Comparison of ENCODE assay signal across 9 cellular contexts in the genomic region with DNA sequence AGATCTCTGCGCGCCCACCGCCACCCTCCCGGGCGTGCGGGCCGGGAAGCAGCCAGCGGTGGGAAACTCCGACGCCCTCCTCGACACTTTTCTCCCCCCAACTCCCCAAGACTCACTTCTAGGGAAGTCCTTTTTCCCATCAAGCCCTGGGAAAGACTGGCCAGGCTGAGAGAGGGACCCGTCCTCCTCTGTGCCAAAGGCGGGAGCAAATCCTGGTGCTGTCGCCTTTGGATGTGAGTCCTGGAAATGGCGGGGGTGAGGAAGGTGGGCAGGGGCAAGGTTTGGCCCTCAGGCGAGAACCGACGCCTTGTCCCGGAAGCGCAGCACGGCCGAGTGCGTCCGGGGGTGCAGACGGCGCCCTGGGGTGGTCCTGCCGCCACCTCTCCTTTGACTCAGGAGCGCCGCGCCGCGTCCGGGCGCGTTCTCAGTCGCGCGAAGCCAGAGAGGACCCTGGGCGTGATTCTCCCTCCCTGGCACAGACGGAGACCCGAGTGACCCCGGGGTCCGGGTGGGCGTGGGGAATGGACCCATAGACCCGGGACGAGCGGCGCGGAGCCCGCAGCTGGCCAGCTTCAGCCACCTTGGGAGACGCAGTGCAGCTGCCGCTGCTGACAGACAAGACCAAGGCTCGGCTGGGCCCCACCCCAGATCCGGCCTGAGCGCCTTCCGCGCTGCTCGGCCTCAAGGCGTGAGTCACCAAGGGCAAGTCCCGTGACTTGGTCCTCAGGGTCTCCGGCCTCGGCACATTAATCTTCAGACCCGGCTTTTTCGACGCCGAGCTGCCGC. TPM values are rescaled to one million over a fixed set of nuclear protein-coding genes. Genes with fewer than 3 reads are reported as not detected.
DNase-seq lines count a peak whose midpoint lies in the region; ATAC-seq and TF ChIP-seq lines count a peak whose summit lies in the region.
"Had no signal": no experiment of that assay in that cellular context is flagged by ENCODE, and none has a peak within 500 bp of the region (broad histone marks: within the 10 kb centered on the region; RNA-seq: fewer than 3 reads in every experiment).

No MANE protein-coding gene starts in this region.

- H3K27ac Mint-ChIP-seq in effector memory CD8-positive, alpha-beta T cell: peak overlapping the region in 1 of 2 donors; percentile 77

- peak overlapping the region; percentile 89 to 96 for H3K18ac ChIP-seq in mesenchymal stem cell (ENCODE audit: low read depth in 1 of 2, low read length in 2 of 2)

- WGBS in mesenchymal stem cell: under 1% methylated on average over 56 of the region's 67 CpGs
- WGBS in testis, 2 donors: 1 to 3% methylated on average over 20 to 65 of the region's 67 CpGs

- H3K14ac ChIP-seq in mesenchymal stem cell (ENCODE audit: low read length in 2 of 2): peak overlapping the region in 1 of 2 experiments; percentile 82

- H4K91ac ChIP-seq in mesenchymal stem cell (ENCODE audit: low read length): peak overlapping the region; percentile 96

- no peak overlapping the region for H2AK5ac ChIP-seq in mesenchymal stem cell (ENCODE audit: low read length, severe bottlenecking)

- no peaks in the 10 kb centered on the region for H3K9me3 Mint-ChIP-seq in effector memory CD8-positive, alpha-beta T cell

- H2BK120ac ChIP-seq in mesenchymal stem cell (ENCODE audit: low read depth, low read length): peak overlapping the region; percentile 99

- peak overlapping the region in 1 of 2 experiments; percentile 46 for H2BK12ac ChIP-seq in mesenchymal stem cell (ENCODE audit: low read length in 2 of 2)

- peak overlapping the region; percentile 96 for H3K9ac ChIP-seq in mesenchymal stem cell (ENCODE audit: low read length)

- peak overlapping the region; percentile 97 for H2BK15ac ChIP-seq in mesenchymal stem cell (ENCODE audit: low read depth, poor library complexity, severe bottlenecking)

- no peak for TF ChIP-seq POLR2A in testis (IDR thresholded peaks at IDR 0.05)

- H3K4me1 ChIP-seq in mesenchymal stem cell (ENCODE audit: control insufficient read depth, insufficient read depth, low read depth, low read length) (peaks cover 63% of the 10 kb centered on the region), testis (peaks cover 13% of the 10 kb centered on the region)

- H3K23ac ChIP-seq in mesenchymal stem cell (ENCODE audit: low read length in 2 of 2): no peak overlapping the region

- H3K4me3 ChIP-seq in AG10803 (ENCODE audit: low read length) (peak overlapping the region; percentile 78), mesenchymal stem cell (ENCODE audit: insufficient read depth in 1 of 2, low read depth in 1 of 2, low read length in 2 of 2) (peak overlapping the region; percentile 64 to 90), testis (peak overlapping the region; percentile 39 to 51)
- H3K4me3 ChIP-seq: PC-9 had no signal

- intact Hi-C loops in testis (cut with DNase I; ENCODE audit: low total_unique reads): no loop called here

- H3K9me3 ChIP-seq in mesenchymal stem cell (ENCODE audit: control insufficient read depth, low read length) (no peaks in the 10 kb centered on the region), testis (no peaks in the 10 kb centered on the region)

- TF ChIP-seq CTCF in AG10803 (conservative IDR thresholded peaks at IDR 0.05; ENCODE audit: low read length) (peak; percentile 35; the same call in 1 of the 2 replicates), testis (IDR thresholded peaks at IDR 0.05) (no peak)

- H3K36me3 Mint-ChIP-seq in effector memory CD8-positive, alpha-beta T cell (ENCODE audit: insufficient read depth): peaks cover 33% of the 10 kb centered on the region

- peak overlapping the region; percentile 69 to 77 for H3K4me3 Mint-ChIP-seq in effector memory CD8-positive, alpha-beta T cell

- H3K27me3 Mint-ChIP-seq in effector memory CD8-positive, alpha-beta T cell: peaks cover 6 to 63% of the 10 kb centered on the region in 2 donors

- peak overlapping the region; percentile 90 to 97 for H3K4ac ChIP-seq in mesenchymal stem cell (ENCODE audit: low read depth in 1 of 2, low read length in 2 of 2)

- H3K79me1 ChIP-seq in mesenchymal stem cell (replicated peaks; ENCODE audit: low read length, poor library complexity, severe bottlenecking): peaks cover 16% of the 10 kb centered on the region

- peak overlapping the region; percentile 61 for H4K8ac ChIP-seq in mesenchymal stem cell (ENCODE audit: low read length)

- H3K36me3 ChIP-seq in mesenchymal stem cell (ENCODE audit: control insufficient read depth in 1 of 2, insufficient read depth in 2 of 2, low read depth in 1 of 2, low read length in 2 of 2) (peaks cover 15 to 19% of the 10 kb centered on the region in 2 experiments), testis (ENCODE audit: low read depth, missing control alignments) (peaks cover 4% of the 10 kb centered on the region)

- H3K27me3 ChIP-seq in mesenchymal stem cell (ENCODE audit: control insufficient read depth in 1 of 2, insufficient read depth in 1 of 2, low read length in 2 of 2): peaks cover 0 to 42% of the 10 kb centered on the region in 2 experiments
- no peaks in the 10 kb centered on the region for H3K27me3 ChIP-seq in testis

- DNase-seq in AG10803 (ENCODE audit: low read depth) (peak; percentile 83), UCSD-AML1 (lab: John Stamatoyannopoulos, UW; ENCODE audit: unreplicated experiment) (peak; percentile 86), mesenchymal stem cell (peak; percentile 88), testis (peak; percentile 64), NCI-H2107 treated with DMSO at 0.1 percent for 48 hours (lab: John Stamatoyannopoulos, UW; ENCODE audit: unreplicated experiment) (no peak)
- DNase-seq in effector memory CD8-positive, alpha-beta T cell: peak in 1 of 3 experiments; percentile 32

- H3K27ac ChIP-seq in mesenchymal stem cell (ENCODE audit: low read length, poor library complexity, severe bottlenecking): no peak overlapping the region
- no peak overlapping the region for H3K27ac ChIP-seq in testis
- H3K27ac ChIP-seq: PC-9 had no signal

- peak overlapping the region; percentile 98 for H3K4me2 ChIP-seq in mesenchymal stem cell (ENCODE audit: low read length, poor library complexity, severe bottlenecking)
- H3K4me2 ChIP-seq: PC-9 had no signal

- H2AFZ ChIP-seq in mesenchymal stem cell (ENCODE audit: low read depth, low read length): peak overlapping the region; percentile 67
- H2AFZ ChIP-seq: PC-9 had no signal

- H3K4me1 Mint-ChIP-seq in effector memory CD8-positive, alpha-beta T cell (ENCODE audit: low read depth in 2 of 2): peaks cover 42 to 60% of the 10 kb centered on the region in 2 donors

- peak; percentile 45 for ATAC-seq in GM18861 (IDR thresholded peaks at IDR 0.05; ENCODE audit: unreplicated experiment)
- ATAC-seq in HG03342 (IDR thresholded peaks at IDR 0.05; ENCODE audit: unreplicated experiment): peak; percentile 30
- no peak for ATAC-seq in effector memory CD8-positive, alpha-beta T cell (replicated peaks)

- H2BK5ac ChIP-seq in mesenchymal stem cell (ENCODE audit: low read depth, low read length, poor library complexity, severe bottlenecking): peak overlapping the region; percentile 10

RNA-seq across cellular contexts. Expression of a gene that starts 3.5 kb away (rescaled TPM):
- polyA plus RNA-seq in mesenchymal stem cell (2013, experiment 1 of 2): 1.8 TPM
- 1.9 TPM for polyA plus RNA-seq in mesenchymal stem cell (2013, experiment 2 of 2)
- 1 to 10 TPM in 1 of 2 donors, not detected in 1; 1.4 TPM for total RNA-seq in testis
- 0.33 TPM for polyA plus RNA-seq in testis (ENCODE audit: insufficient read depth, low read depth, low replicate concordance)

RNA-seq across cellular contexts. Expression of a gene that starts 4.6 kb away (rescaled TPM):
- 18.7 TPM for polyA plus RNA-seq in mesenchymal stem cell (2013, experiment 1 of 2)
- 17.4 TPM for polyA plus RNA-seq in mesenchymal stem cell (2013, experiment 2 of 2)
- total RNA-seq in testis: 10 to 100 TPM; 17.0 to 20.1 TPM
- 25.3 TPM for polyA plus RNA-seq in testis (ENCODE audit: insufficient read depth, low read depth, low replicate concordance)

RNA-seq across cellular contexts. Expression of a gene that starts 11.3 kb away (rescaled TPM):
- polyA plus RNA-seq in mesenchymal stem cell (2013, experiment 1 of 2): not detected
- not detected for polyA plus RNA-seq in mesenchymal stem cell (2013, experiment 2 of 2)
- total RNA-seq in testis: 1 to 10 TPM; 1.3 to 4.5 TPM
- 1.1 TPM for polyA plus RNA-seq in testis (ENCODE audit: insufficient read depth, low read depth, low replicate concordance)

RNA-seq across cellular contexts. Expression of a gene that starts 20.0 kb away (rescaled TPM):
- 11.1 TPM for polyA plus RNA-seq in mesenchymal stem cell (2013, experiment 1 of 2)
- 10.9 TPM for polyA plus RNA-seq in mesenchymal stem cell (2013, experiment 2 of 2)
- 10 to 100 TPM; 30.1 to 36.2 TPM for total RNA-seq in testis
- 19.6 TPM for polyA plus RNA-seq in testis (ENCODE audit: insufficient read depth, low read depth, low replicate concordance)

RNA-seq across cellular contexts. Expression of a gene that starts 20.1 kb away (rescaled TPM):
- 5.0 TPM for polyA plus RNA-seq in mesenchymal stem cell (2013, experiment 1 of 2)
- 5.2 TPM for polyA plus RNA-seq in mesenchymal stem cell (2013, experiment 2 of 2)
- total RNA-seq in testis: 10 to 100 TPM; 29.4 to 30.2 TPM
- 15.5 TPM for polyA plus RNA-seq in testis (ENCODE audit: insufficient read depth, low read depth, low replicate concordance)
